In genomic region chr6:5541025-5541424, GRCh38 we compare ENCODE assay signal across 20 cellular contexts.
"Had no signal": no experiment of that assay in that cellular context is flagged by ENCODE, and none has a peak within 500 bp of the region (broad histone marks: within the 10 kb centered on the region; RNA-seq: fewer than 3 reads in every experiment).

No MANE protein-coding gene starts in this region.

- H3K36me3 ChIP-seq: brain microvascular endothelial cell, cardiac muscle cell had no signal

- H3K9me3 Mint-ChIP-seq: activated naive CD4-positive, alpha-beta T cell treated with anti-CD3 and anti-CD28 coated beads for 36 hours; T-helper 1 cell treated with Interleukin-12 subunit alpha and Interleukin-12 subunit beta and Interleukin-4 antibody, amounts not matched to agents 30 μg/mL and 1 μg/mL, for 36 hours had no signal

- H3K27ac ChIP-seq: brain microvascular endothelial cell, cardiac muscle cell had no signal

- H3K27me3 ChIP-seq: brain microvascular endothelial cell, cardiac muscle cell had no signal

- H3K27ac Mint-ChIP-seq: activated CD8-positive, alpha-beta memory T cell treated with anti-CD3 and anti-CD28 coated beads, Interleukin-2, amount 10 ng/mL, durations not matched to agents 7 days and 5 days; activated naive CD4-positive, alpha-beta T cell treated with anti-CD3 and anti-CD28 coated beads for 36 hours; T-helper 1 cell treated with Interleukin-12 subunit alpha and Interleukin-12 subunit beta and Interleukin-4 antibody, amounts not matched to agents 30 μg/mL and 1 μg/mL, for 36 hours; WTC11 had no signal

- ATAC-seq: activated CD8-positive, alpha-beta memory T cell treated with anti-CD3 and anti-CD28 coated beads, Interleukin-2, amount 10 ng/mL, durations not matched to agents 7 days and 5 days; activated T-cell treated with anti-CD3 and anti-CD28 coated beads, Interleukin-2, amount 50 U/mL, for 4 hours had no signal

- DNase-seq: activated CD4-positive, alpha-beta T cell treated with anti-CD3 and anti-CD28 coated beads for 48 hours; activated CD4-positive, alpha-beta T cell treated with anti-CD3 and anti-CD28 coated beads, Interleukin-2, amount 50 U/mL, for 4 hours; activated CD4-positive, CD25-positive, alpha-beta regulatory T cell treated with anti-CD3 and anti-CD28 coated beads, Interleukin-2, amount 50 U/mL, for 72 hours; activated CD8-positive, alpha-beta memory T cell treated with anti-CD3 and anti-CD28 coated beads, Interleukin-2, amount 10 ng/mL, durations not matched to agents 7 days and 5 days; activated gamma-delta T cell; activated naive CD4-positive, alpha-beta T cell treated with anti-CD3 and anti-CD28 coated beads for 36 hours; activated T-cell treated with anti-CD3 and anti-CD28 coated beads, Interleukin-2, amount 50 U/mL, for 4 hours; brain microvascular endothelial cell; Karpas-422; MM.1S; NCI-H1105; NCI-H1436; NCI-H187; NCI-H2081; NCI-H510A treated with DMSO at 0.1 percent for 48 hours; SHP77 treated with DMSO at 0.1 percent for 48 hours had no signal

- H3K4me3 Mint-ChIP-seq: activated CD8-positive, alpha-beta memory T cell treated with anti-CD3 and anti-CD28 coated beads, Interleukin-2, amount 10 ng/mL, durations not matched to agents 7 days and 5 days; activated naive CD4-positive, alpha-beta T cell treated with anti-CD3 and anti-CD28 coated beads for 36 hours; activated naive CD8-positive, alpha-beta T cell; activated T-cell treated with anti-CD3 and anti-CD28 coated beads, Interleukin-2, amount 50 U/mL, for 4 hours; T-helper 1 cell treated with Interleukin-12 subunit alpha and Interleukin-12 subunit beta and Interleukin-4 antibody, amounts not matched to agents 30 μg/mL and 1 μg/mL, for 36 hours; WTC11 had no signal

- H3K27me3 Mint-ChIP-seq: activated CD8-positive, alpha-beta memory T cell treated with anti-CD3 and anti-CD28 coated beads, Interleukin-2, amount 10 ng/mL, durations not matched to agents 7 days and 5 days; activated naive CD8-positive, alpha-beta T cell had no signal

- H3K4me3 ChIP-seq: cardiac muscle cell had no signal
